Comparison of ENCODE assay signal across 28 cellular contexts in genomic region chr11:103112364-103112763, GRCh38. TPM values are rescaled to one million over a fixed set of nuclear protein-coding genes. Genes with fewer than 3 reads are reported as not detected.
DNase-seq lines count a peak whose midpoint lies in the region; ATAC-seq, FAIRE-seq and TF ChIP-seq lines count a peak whose summit lies in the region.
"Had no signal": no experiment of that assay in that cellular context is flagged by ENCODE, and none has a peak within 500 bp of the region (broad histone marks: within the 10 kb centered on the region; RNA-seq: fewer than 3 reads in every experiment).

No MANE protein-coding gene starts in this region.

- 0 out of 2 replicates have a peak overlapping the region, but pooled peaks have one; percentile 2 for H2AFZ ChIP-seq in GM23248
- no peak overlapping the region for H2AFZ ChIP-seq in neural progenitor cell (replicated peaks)

- H3K27me3 ChIP-seq in GM23248 (replicated peaks; ENCODE audit: insufficient read depth), result no peaks in the 10 kb centered on the region
- no peaks in the 10 kb centered on the region for H3K27me3 ChIP-seq in neural progenitor cell
- no peaks in the 10 kb centered on the region for H3K27me3 ChIP-seq in vagina
- H3K27me3 ChIP-seq: brain microvascular endothelial cell, left lung, ovary had no signal

- in situ Hi-C loops in GM23248 (cut with MboI), result no loop called here

- peaks cover 9% of the 10 kb centered on the region for H3F3A ChIP-seq in GM23248 (ENCODE audit: insufficient read depth)
- peaks cover 13% of the 10 kb centered on the region for H3F3A ChIP-seq in neural progenitor cell (ENCODE audit: low read depth)

- peak overlapping the region; percentile 36 for H3K4me2 ChIP-seq in GM23248 (ENCODE audit: unreplicated experiment)
- peak overlapping the region; percentile 93 for H3K4me2 ChIP-seq in neural progenitor cell

- no peak overlapping the region for H3K27ac ChIP-seq in GM23248
- H3K27ac ChIP-seq in SK-N-MC, result peak overlapping the region; percentile 37
- H3K27ac ChIP-seq in neural progenitor cell, result no peak overlapping the region
- no peak overlapping the region for H3K27ac ChIP-seq in kidney (ENCODE audit: low read depth in 2 of 2, low read length in 2 of 2)
- no peak overlapping the region for H3K27ac ChIP-seq in vagina
- H3K27ac ChIP-seq: brain microvascular endothelial cell, HL-60, left lung, ovary had no signal

- H3K4me1 Mint-ChIP-seq in neural progenitor cell, result peaks cover 32% of the 10 kb centered on the region
- H3K4me1 Mint-ChIP-seq: stimulated activated memory B cell treated with anti-CD40 and anti-IgM and Interleukin-4, amounts not matched to agents 10 μg/mL and 1 μg/mL and 100 μg/mL, for 72 hours had no signal

- H3K9ac ChIP-seq in GM23248 (0 out of 2 replicates have a peak overlapping the region, but pooled peaks have one; percentile 9), SK-N-MC (ENCODE audit: insufficient read length) (peak overlapping the region; percentile 27), neural progenitor cell (no peak overlapping the region), kidney (ENCODE audit: low read length in 2 of 2) (no peak overlapping the region)

- no peak for TF ChIP-seq CTCF in neural progenitor cell (IDR thresholded peaks at IDR 0.05)
- no peak for TF ChIP-seq CTCF in kidney (IDR thresholded peaks at IDR 0.05; ENCODE audit: borderline replicate concordance, extremely low read depth, insufficient read depth)
- TF ChIP-seq CTCF in vagina (IDR thresholded peaks at IDR 0.05), result no peak

- H3K27me3 Mint-ChIP-seq in neural progenitor cell (ENCODE audit: insufficient read depth, low read depth), result peaks cover 2% of the 10 kb centered on the region
- H3K27me3 Mint-ChIP-seq: CD4-positive, alpha-beta T cell; naive thymus-derived CD8-positive, alpha-beta T cell; stimulated activated memory B cell treated with anti-CD40 and anti-IgM and Interleukin-4, amounts not matched to agents 10 μg/mL and 1 μg/mL and 100 μg/mL, for 72 hours had no signal

- no peak for ATAC-seq in GM18867 (IDR thresholded peaks at IDR 0.05; ENCODE audit: unreplicated experiment)
- ATAC-seq: left lung; naive thymus-derived CD8-positive, alpha-beta T cell; Panc1; stimulated activated memory B cell treated with anti-CD40 and anti-IgM and Interleukin-4, amounts not matched to agents 10 μg/mL and 1 μg/mL and 100 μg/mL, for 72 hours had no signal

- H4K20me1 ChIP-seq in GM23248 (ENCODE audit: insufficient read depth) (no peaks in the 10 kb centered on the region), neural progenitor cell (ENCODE audit: low read depth) (no peaks in the 10 kb centered on the region)

- peaks cover 11% of the 10 kb centered on the region for H3K36me3 Mint-ChIP-seq in neural progenitor cell
- H3K36me3 Mint-ChIP-seq: naive thymus-derived CD8-positive, alpha-beta T cell; stimulated activated memory B cell treated with anti-CD40 and anti-IgM and Interleukin-4, amounts not matched to agents 10 μg/mL and 1 μg/mL and 100 μg/mL, for 72 hours had no signal

- H3K4me3 ChIP-seq in GM23248 (no peak overlapping the region), SK-N-MC (peak overlapping the region; percentile 82), neural progenitor cell (peak overlapping the region; percentile 77), kidney (ENCODE audit: low read length in 2 of 2) (no peak overlapping the region), vagina (no peak overlapping the region)
- H3K4me3 ChIP-seq: left lung, ovary had no signal

- no peaks in the 10 kb centered on the region for H3K9me3 ChIP-seq in GM23248 (ENCODE audit: low read depth)
- H3K9me3 ChIP-seq in SK-N-MC (ENCODE audit: low read depth, low read length), result no peaks in the 10 kb centered on the region
- H3K9me3 ChIP-seq in neural progenitor cell (ENCODE audit: low read depth), result no peaks in the 10 kb centered on the region
- no peaks in the 10 kb centered on the region for H3K9me3 ChIP-seq in kidney (ENCODE audit: control insufficient read depth in 1 of 2, low read length in 2 of 2)
- H3K9me3 ChIP-seq in vagina, result no peaks in the 10 kb centered on the region
- H3K9me3 ChIP-seq: left lung, ovary had no signal

- no peak overlapping the region for H3K27ac Mint-ChIP-seq in neural progenitor cell
- H3K27ac Mint-ChIP-seq: CD4-positive, alpha-beta T cell; naive thymus-derived CD8-positive, alpha-beta T cell; stimulated activated memory B cell treated with anti-CD40 and anti-IgM and Interleukin-4, amounts not matched to agents 10 μg/mL and 1 μg/mL and 100 μg/mL, for 72 hours; T-helper 2 cell treated with Interferon-gamma antibody and Interleukin-4, amounts not matched to agents 5 μg/mL and 100 μg/mL, for 36 hours had no signal

- peak overlapping the region; percentile 98 for H3K4me3 Mint-ChIP-seq in neural progenitor cell
- H3K4me3 Mint-ChIP-seq: CD4-positive, alpha-beta T cell; naive thymus-derived CD8-positive, alpha-beta T cell; stimulated activated memory B cell treated with anti-CD40 and anti-IgM and Interleukin-4, amounts not matched to agents 10 μg/mL and 1 μg/mL and 100 μg/mL, for 72 hours; T-helper 2 cell treated with Interferon-gamma antibody and Interleukin-4, amounts not matched to agents 5 μg/mL and 100 μg/mL, for 36 hours had no signal

- intact Hi-C loops in kidney (cut with DNase I) (no loop called here), vagina (cut with DNase I) (no loop called here)

- peaks cover 16% of the 10 kb centered on the region for H3K4me1 ChIP-seq in GM23248 (ENCODE audit: insufficient read depth)
- H3K4me1 ChIP-seq in neural progenitor cell, result peaks cover 17% of the 10 kb centered on the region
- no peaks in the 10 kb centered on the region for H3K4me1 ChIP-seq in kidney (ENCODE audit: control insufficient read depth in 1 of 2, insufficient read depth in 1 of 2, low read depth in 1 of 2, low read length in 2 of 2)
- peaks cover 27% of the 10 kb centered on the region for H3K4me1 ChIP-seq in vagina

- no peak for DNase-seq in GM23248
- DNase-seq in SK-N-MC (ENCODE audit: low read depth, low spot score), result no peak
- DNase-seq in fibroblast of peridontal ligament (ENCODE audit: extremely low read depth), result peak; percentile 11
- no peak for DNase-seq in neural progenitor cell (ENCODE audit: low spot score)
- no peak for DNase-seq in GDM1 (lab: John Stamatoyannopoulos, UW)
- no peak for DNase-seq in kidney
- DNase-seq in vagina (ENCODE audit: extremely low spot score in 2 of 2), result no peak
- DNase-seq: activated CD4-positive, alpha-beta T cell treated with anti-CD3 and anti-CD28 coated beads, Interleukin-2, amount 50 U/mL, for 48 hours; activated CD4-positive, CD25-positive, alpha-beta regulatory T cell treated with anti-CD3 and anti-CD28 coated beads, Interleukin-2, amount 50 U/mL, for 72 hours; activated naive CD4-positive, alpha-beta T cell treated with Interleukin-2 at 50 U/mL for 16 hours; brain microvascular endothelial cell; CD4-positive, alpha-beta T cell; DMS79 treated with DMSO at 0.1 percent for 48 hours; GOT3; KG1; left lung; MM.1S; naive thymus-derived CD8-positive, alpha-beta T cell; NCI-H2029; NCI-H510A treated with DMSO at 0.1 percent for 48 hours; ovary; SHP77; substantia nigra had no signal

- H3K79me2 ChIP-seq in GM23248 (ENCODE audit: insufficient read depth), result peaks cover 27% of the 10 kb centered on the region
- H3K79me2 ChIP-seq in neural progenitor cell (ENCODE audit: low read depth), result peaks cover 45% of the 10 kb centered on the region

- WGBS in GM23248 (ENCODE audit: low coverage in 1 of 2, low lambda C conversion rate in 2 of 2, missing lambda C conversion rate in 2 of 2), 2 experiments, result 97 to 100% methylated on average over 1 of the region's 1 CpG

- FAIRE-seq in kidney (lab: Jason Lieb, UNC), result no peak

- H3K9me3 Mint-ChIP-seq in neural progenitor cell, result no peaks in the 10 kb centered on the region
- H3K9me3 Mint-ChIP-seq: CD4-positive, alpha-beta T cell; naive thymus-derived CD8-positive, alpha-beta T cell; stimulated activated memory B cell treated with anti-CD40 and anti-IgM and Interleukin-4, amounts not matched to agents 10 μg/mL and 1 μg/mL and 100 μg/mL, for 72 hours; T-helper 2 cell treated with Interferon-gamma antibody and Interleukin-4, amounts not matched to agents 5 μg/mL and 100 μg/mL, for 36 hours had no signal

- no peak for TF ChIP-seq POLR2A in vagina (IDR thresholded peaks at IDR 0.05)

- no peaks in the 10 kb centered on the region for H3K9me2 ChIP-seq in GM23248 (ENCODE audit: insufficient read depth)

- peaks cover 7% of the 10 kb centered on the region; the same call in 1 of the 2 replicates for H3K36me3 ChIP-seq in GM23248 (ENCODE audit: low read depth)
- peaks cover 22% of the 10 kb centered on the region for H3K36me3 ChIP-seq in SK-N-MC (ENCODE audit: insufficient read depth, low read length)
- H3K36me3 ChIP-seq in neural progenitor cell, result peaks cover under 1% of the 10 kb centered on the region
- no peaks in the 10 kb centered on the region for H3K36me3 ChIP-seq in kidney (ENCODE audit: control insufficient read depth in 1 of 2, insufficient read depth in 2 of 2, low read length in 2 of 2)
- H3K36me3 ChIP-seq in vagina, result no peaks in the 10 kb centered on the region
- H3K36me3 ChIP-seq: left lung, ovary had no signal

RNA-seq across cellular contexts. Expression of gene DYNC2H1, which starts 3.1 kb away (rescaled TPM):
- 24.7 and 27.0 TPM in 2 replicates for total RNA-seq in GM23248 (2014; rRNA removed; shearing (Covaris generic))
- polyA plus RNA-seq in GM23248 (2016; fragmentation: Nextera tagmentation; extraction: Ambion mirVana), result 7.0 and 9.3 TPM in 2 replicates
- total RNA-seq in neural progenitor cell (ENCODE audit: low replicate concordance), result 51.7 and 61.1 TPM in 2 replicates
- total RNA-seq in kidney, result 30.9 TPM
- 13.5 TPM for polyA plus RNA-seq in kidney (ENCODE audit: insufficient read depth, low read depth, low replicate concordance)
- 25.3 TPM for total RNA-seq in vagina

RNA-seq across cellular contexts. Expression of gene DCUN1D5, which starts 20.4 kb away (rescaled TPM):
- total RNA-seq in GM23248 (2014; rRNA removed; shearing (Covaris generic)), result 76.0 and 87.6 TPM in 2 replicates
- polyA plus RNA-seq in GM23248 (2016; fragmentation: Nextera tagmentation; extraction: Ambion mirVana) (73.5 and 80.1 TPM in 2 replicates), kidney (ENCODE audit: insufficient read depth, low read depth, low replicate concordance) (17.4 TPM)
- total RNA-seq in neural progenitor cell (ENCODE audit: low replicate concordance) (75.9 and 77.1 TPM in 2 replicates), kidney (17.1 TPM), vagina (37.3 TPM)

Comparison
In these comparisons a context has a peak if more than half of its experiments do, and no peak if none do; other contexts are left out.
1. H3K4me3 ChIP-seq: peak in SK-N-MC (single experiment) and neural progenitor cell (single experiment); none in GM23248 (single experiment), kidney (0 of 2) and vagina (0 of 2).
2. H3K9ac ChIP-seq: peak in GM23248 (single experiment) and SK-N-MC (single experiment); none in neural progenitor cell (single experiment) and kidney (0 of 2).